2 cellular contexts compared by ENCODE assay signal in genomic region chr19:10289836-10290438, GRCh38.
TF ChIP-seq lines count a peak whose summit lies in the region.

A gene with protein sequence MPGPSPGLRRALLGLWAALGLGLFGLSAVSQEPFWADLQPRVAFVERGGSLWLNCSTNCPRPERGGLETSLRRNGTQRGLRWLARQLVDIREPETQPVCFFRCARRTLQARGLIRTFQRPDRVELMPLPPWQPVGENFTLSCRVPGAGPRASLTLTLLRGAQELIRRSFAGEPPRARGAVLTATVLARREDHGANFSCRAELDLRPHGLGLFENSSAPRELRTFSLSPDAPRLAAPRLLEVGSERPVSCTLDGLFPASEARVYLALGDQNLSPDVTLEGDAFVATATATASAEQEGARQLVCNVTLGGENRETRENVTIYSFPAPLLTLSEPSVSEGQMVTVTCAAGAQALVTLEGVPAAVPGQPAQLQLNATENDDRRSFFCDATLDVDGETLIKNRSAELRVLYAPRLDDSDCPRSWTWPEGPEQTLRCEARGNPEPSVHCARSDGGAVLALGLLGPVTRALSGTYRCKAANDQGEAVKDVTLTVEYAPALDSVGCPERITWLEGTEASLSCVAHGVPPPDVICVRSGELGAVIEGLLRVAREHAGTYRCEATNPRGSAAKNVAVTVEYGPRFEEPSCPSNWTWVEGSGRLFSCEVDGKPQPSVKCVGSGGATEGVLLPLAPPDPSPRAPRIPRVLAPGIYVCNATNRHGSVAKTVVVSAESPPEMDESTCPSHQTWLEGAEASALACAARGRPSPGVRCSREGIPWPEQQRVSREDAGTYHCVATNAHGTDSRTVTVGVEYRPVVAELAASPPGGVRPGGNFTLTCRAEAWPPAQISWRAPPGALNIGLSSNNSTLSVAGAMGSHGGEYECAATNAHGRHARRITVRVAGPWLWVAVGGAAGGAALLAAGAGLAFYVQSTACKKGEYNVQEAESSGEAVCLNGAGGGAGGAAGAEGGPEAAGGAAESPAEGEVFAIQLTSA (plus strand): TSS chr19:10289952. CDS start chr19:10290044, 92 bp downstream.

TF ChIP-seq in HCT116, 20 proteins besides CTCF, POLR2A, EP300 and RAD21:
- TF ChIP-seq POLR2AphosphoS5 (IDR thresholded peaks at IDR 0.05; ENCODE audit: low read depth, low read length), result peak; percentile 45; the same call in 1 of the 2 replicates
- TF ChIP-seq EGR1 (IDR thresholded peaks at IDR 0.05; ENCODE audit: low read depth), result peak; percentile 82
- TF ChIP-seq SP1 (IDR thresholded peaks at IDR 0.05; ENCODE audit: low read depth), result no peak
- no peak for TF ChIP-seq YY1 (IDR thresholded peaks at IDR 0.05; ENCODE audit: extremely low read depth, insufficient replicate concordance, low read depth, low read length)
- TF ChIP-seq TCF7L2 (IDR thresholded peaks at IDR 0.05; ENCODE audit: borderline replicate concordance, extremely low read depth, insufficient read depth, insufficient read length), result peak; percentile 4
- TF ChIP-seq CBX3 (IDR thresholded peaks at IDR 0.05; ENCODE audit: low read depth), result no peak
- TF ChIP-seq ZFX (IDR thresholded peaks at IDR 0.05), result peak; percentile 54; the same call in 1 of the 2 replicates

TF ChIP-seq in H1, 55 proteins besides CTCF, POLR2A, EP300 and RAD21:
- TF ChIP-seq YY1 (IDR thresholded peaks at IDR 0.05; ENCODE audit: low read depth, low read length), result 0 out of 2 replicates have a peak, but pooled peaks have one; percentile 0
- peak; percentile 1 for TF ChIP-seq KDM4A (IDR thresholded peaks at IDR 0.05; ENCODE audit: low read depth, low read length, severe bottlenecking)
- TF ChIP-seq NRF1 (IDR thresholded peaks at IDR 0.05; ENCODE audit: low read depth, low read length), result no peak
